8 cellular contexts compared by ENCODE assay signal in genomic region chr9:14661421-14662059, GRCh38. TPM values are rescaled to one million over a fixed set of nuclear protein-coding genes. Genes with fewer than 3 reads are reported as not detected.
A peak's percentile ranks its signal among the peaks of the same experiment; 100 is the strongest.
DNase-seq lines count a peak whose midpoint lies in the region; ATAC-seq and TF ChIP-seq lines count a peak whose summit lies in the region.

No MANE protein-coding gene starts in this region.

- H3K9ac ChIP-seq in liver (ENCODE audit: low read depth in 1 of 2, low read length in 2 of 2): no peak overlapping the region

- ATAC-seq in HG02852 (IDR thresholded peaks at IDR 0.05; ENCODE audit: unreplicated experiment): no peak
- no peak for ATAC-seq in HG02938 (IDR thresholded peaks at IDR 0.05; ENCODE audit: unreplicated experiment)

- intact Hi-C loops in ascending aorta (cut with DNase I): no loop called here

- TF ChIP-seq CTCF in ascending aorta (IDR thresholded peaks at IDR 0.05): peak; percentile 5 to 52 (median 37)
- peak; percentile 30 for TF ChIP-seq CTCF in liver (IDR thresholded peaks at IDR 0.05; ENCODE audit: low read depth, low read length, missing input control)

- H3K27ac ChIP-seq in ascending aorta (no peak overlapping the region), liver (ENCODE audit: low read depth in 1 of 2, low read length in 2 of 2) (no peak overlapping the region)

- no peaks in the 10 kb centered on the region for H3K36me3 ChIP-seq in ascending aorta
- peaks cover 0 to 2% (median 0%) of the 10 kb centered on the region in 4 donors for H3K36me3 ChIP-seq in liver (ENCODE audit: control insufficient read depth in 4 of 4, insufficient read depth in 3 of 4, low read depth in 1 of 4, low read length in 3 of 4)

- H3K27me3 ChIP-seq in ascending aorta: no peaks in the 10 kb centered on the region
- no peaks in the 10 kb centered on the region for H3K27me3 ChIP-seq in liver (ENCODE audit: control insufficient read depth in 4 of 4, insufficient read depth in 4 of 4, low read length in 3 of 4)

- peak; percentile 60 to 62 for TF ChIP-seq RAD21 in liver (IDR thresholded peaks at IDR 0.05)

- no peaks in the 10 kb centered on the region for H3K9me3 ChIP-seq in ascending aorta
- no peaks in the 10 kb centered on the region for H3K9me3 ChIP-seq in liver (ENCODE audit: control insufficient read depth in 4 of 4, low read length in 3 of 4)

- DNase-seq in NCI-H2171 treated with DMSO at 0.1 percent for 48 hours (lab: John Stamatoyannopoulos, UW): peak; percentile 17
- DNase-seq in NCI-H2171 (lab: John Stamatoyannopoulos, UW): no peak
- peak; percentile 18 for DNase-seq in NCI-H1105 (lab: John Stamatoyannopoulos, UW)
- DNase-seq in ascending aorta (ENCODE audit: low spot score in 2 of 2): no peak
- no peak for DNase-seq in activated CD8-positive, alpha-beta memory T cell treated with anti-CD3 and anti-CD28 coated beads for 24 hours

- H3K4me3 ChIP-seq in ascending aorta (no peak overlapping the region), liver (ENCODE audit: low read depth in 1 of 3, low read length in 3 of 3) (no peak overlapping the region)

- H3K4me1 ChIP-seq in ascending aorta (no peaks in the 10 kb centered on the region), liver (ENCODE audit: control insufficient read depth in 4 of 4, insufficient read depth in 4 of 4, low read length in 3 of 4) (no peaks in the 10 kb centered on the region)

- WGBS in liver: 73% methylated on average over 3 of the region's 3 CpGs

TF ChIP-seq in liver, 16 proteins besides CTCF, POLR2A, EP300 and RAD21:
- TF ChIP-seq MAX (IDR thresholded peaks at IDR 0.05) (no peak), ATF3 (IDR thresholded peaks at IDR 0.05) (no peak), YY1 (IDR thresholded peaks at IDR 0.05) (no peak), SP1 (IDR thresholded peaks at IDR 0.05) (no peak), HNF4G (IDR thresholded peaks at IDR 0.05) (no peak), NR2F2 (IDR thresholded peaks at IDR 0.05) (no peak), FOXA2 (IDR thresholded peaks at IDR 0.05) (no peak), TAF1 (conservative IDR thresholded peaks at IDR 0.05) (no peak), JUND (IDR thresholded peaks at IDR 0.05) (no peak), ZBTB33 (IDR thresholded peaks at IDR 0.05) (no peak), EGR1 (IDR thresholded peaks at IDR 0.05; ENCODE audit: low read depth in 2 of 2) (no peak), HNF4A (conservative IDR thresholded peaks at IDR 0.05) (no peak), FOXA1 (IDR thresholded peaks at IDR 0.05) (no peak), REST (IDR thresholded peaks at IDR 0.05) (no peak), GABPA (IDR thresholded peaks at IDR 0.05 in 1 of 2, conservative IDR thresholded peaks at IDR 0.05 in 1 of 2) (no peak), RXRA (IDR thresholded peaks at IDR 0.05) (no peak)

RNA-seq across cellular contexts. Expression of gene ZDHHC21, which starts 31.7 kb away (rescaled TPM):
- 2.3 TPM for total RNA-seq in ascending aorta
- total RNA-seq in liver: 1 to 10 TPM; 3.4 to 6.0 TPM
- 1 to 10 TPM; 1.3 to 2.1 TPM for polyA plus RNA-seq in liver

Comparison
In these comparisons a context has a peak if more than half of its experiments do, and no peak if none do; other contexts are left out.
1. DNase-seq: peak in NCI-H2171 treated with DMSO at 0.1 percent for 48 hours (single experiment) and NCI-H1105 (single experiment); none in NCI-H2171 (single experiment), ascending aorta (0 of 2) and activated CD8-positive, alpha-beta memory T cell treated with anti-CD3 and anti-CD28 coated beads for 24 hours (single experiment).